In the genomic region with DNA sequence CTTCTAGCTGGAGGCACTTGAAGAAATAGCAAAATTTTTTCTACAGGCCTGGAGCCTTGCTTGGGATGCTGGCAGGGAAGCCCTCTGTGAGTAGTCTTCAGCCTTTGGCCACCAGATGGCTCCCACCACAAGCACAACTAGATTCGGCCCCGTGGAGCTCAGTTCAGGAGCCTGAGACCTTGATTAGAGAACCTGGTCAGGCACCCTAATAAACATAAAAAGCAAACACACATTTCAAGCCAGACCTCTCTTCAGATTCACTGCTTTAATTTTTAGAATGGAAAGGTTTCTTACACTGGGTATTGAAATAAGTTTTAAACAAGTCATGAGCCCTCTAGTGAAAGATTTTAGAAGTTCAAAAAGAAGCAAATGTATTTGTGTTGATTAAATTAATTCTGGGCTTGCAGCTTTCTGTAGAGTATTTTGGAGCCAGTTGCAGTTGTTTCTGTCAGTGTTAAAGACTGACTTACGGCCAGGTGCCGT, we compare ENCODE assay signal across 1 cellular context.
TF ChIP-seq lines count a peak whose summit lies in the region.

No MANE protein-coding gene starts in this region.

TF ChIP-seq in HepG2, 621 proteins besides CTCF, POLR2A, EP300 and RAD21 (continued from another document and continues in another):
- no peak for TF ChIP-seq ZNF253 (CRISPR knock-in tag; IDR thresholded peaks at IDR 0.05; ENCODE audit: borderline replicate concordance)
- no peak for TF ChIP-seq HOXA3 (CRISPR knock-in tag; IDR thresholded peaks at IDR 0.05)
- TF ChIP-seq ZNF343 (CRISPR knock-in tag; IDR thresholded peaks at IDR 0.05), result no peak
- no peak for TF ChIP-seq ZNF138 (CRISPR knock-in tag; IDR thresholded peaks at IDR 0.05; ENCODE audit: low read depth)
- TF ChIP-seq ISL2 (CRISPR knock-in tag; IDR thresholded peaks at IDR 0.05), result no peak
- TF ChIP-seq, protein P1, sequence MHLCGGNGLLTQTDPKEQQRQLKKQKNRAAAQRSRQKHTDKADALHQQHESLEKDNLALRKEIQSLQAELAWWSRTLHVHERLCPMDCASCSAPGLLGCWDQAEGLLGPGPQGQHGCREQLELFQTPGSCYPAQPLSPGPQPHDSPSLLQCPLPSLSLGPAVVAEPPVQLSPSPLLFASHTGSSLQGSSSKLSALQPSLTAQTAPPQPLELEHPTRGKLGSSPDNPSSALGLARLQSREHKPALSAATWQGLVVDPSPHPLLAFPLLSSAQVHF (CRISPR knock-in tag; IDR thresholded peaks at IDR 0.05), result no peak
- no peak for TF ChIP-seq ZFY (CRISPR knock-in tag; IDR thresholded peaks at IDR 0.05)
- TF ChIP-seq, protein P2, sequence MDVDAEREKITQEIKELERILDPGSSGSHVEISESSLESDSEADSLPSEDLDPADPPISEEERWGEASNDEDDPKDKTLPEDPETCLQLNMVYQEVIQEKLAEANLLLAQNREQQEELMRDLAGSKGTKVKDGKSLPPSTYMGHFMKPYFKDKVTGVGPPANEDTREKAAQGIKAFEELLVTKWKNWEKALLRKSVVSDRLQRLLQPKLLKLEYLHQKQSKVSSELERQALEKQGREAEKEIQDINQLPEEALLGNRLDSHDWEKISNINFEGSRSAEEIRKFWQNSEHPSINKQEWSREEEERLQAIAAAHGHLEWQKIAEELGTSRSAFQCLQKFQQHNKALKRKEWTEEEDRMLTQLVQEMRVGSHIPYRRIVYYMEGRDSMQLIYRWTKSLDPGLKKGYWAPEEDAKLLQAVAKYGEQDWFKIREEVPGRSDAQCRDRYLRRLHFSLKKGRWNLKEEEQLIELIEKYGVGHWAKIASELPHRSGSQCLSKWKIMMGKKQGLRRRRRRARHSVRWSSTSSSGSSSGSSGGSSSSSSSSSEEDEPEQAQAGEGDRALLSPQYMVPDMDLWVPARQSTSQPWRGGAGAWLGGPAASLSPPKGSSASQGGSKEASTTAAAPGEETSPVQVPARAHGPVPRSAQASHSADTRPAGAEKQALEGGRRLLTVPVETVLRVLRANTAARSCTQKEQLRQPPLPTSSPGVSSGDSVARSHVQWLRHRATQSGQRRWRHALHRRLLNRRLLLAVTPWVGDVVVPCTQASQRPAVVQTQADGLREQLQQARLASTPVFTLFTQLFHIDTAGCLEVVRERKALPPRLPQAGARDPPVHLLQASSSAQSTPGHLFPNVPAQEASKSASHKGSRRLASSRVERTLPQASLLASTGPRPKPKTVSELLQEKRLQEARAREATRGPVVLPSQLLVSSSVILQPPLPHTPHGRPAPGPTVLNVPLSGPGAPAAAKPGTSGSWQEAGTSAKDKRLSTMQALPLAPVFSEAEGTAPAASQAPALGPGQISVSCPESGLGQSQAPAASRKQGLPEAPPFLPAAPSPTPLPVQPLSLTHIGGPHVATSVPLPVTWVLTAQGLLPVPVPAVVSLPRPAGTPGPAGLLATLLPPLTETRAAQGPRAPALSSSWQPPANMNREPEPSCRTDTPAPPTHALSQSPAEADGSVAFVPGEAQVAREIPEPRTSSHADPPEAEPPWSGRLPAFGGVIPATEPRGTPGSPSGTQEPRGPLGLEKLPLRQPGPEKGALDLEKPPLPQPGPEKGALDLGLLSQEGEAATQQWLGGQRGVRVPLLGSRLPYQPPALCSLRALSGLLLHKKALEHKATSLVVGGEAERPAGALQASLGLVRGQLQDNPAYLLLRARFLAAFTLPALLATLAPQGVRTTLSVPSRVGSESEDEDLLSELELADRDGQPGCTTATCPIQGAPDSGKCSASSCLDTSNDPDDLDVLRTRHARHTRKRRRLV (CRISPR knock-in tag; IDR thresholded peaks at IDR 0.05), result no peak
- no peak for TF ChIP-seq ZMAT3 (CRISPR knock-in tag; conservative IDR thresholded peaks at IDR 0.05)
- no peak for TF ChIP-seq ZNF780A (CRISPR knock-in tag; IDR thresholded peaks at IDR 0.05)
- TF ChIP-seq, protein P3, sequence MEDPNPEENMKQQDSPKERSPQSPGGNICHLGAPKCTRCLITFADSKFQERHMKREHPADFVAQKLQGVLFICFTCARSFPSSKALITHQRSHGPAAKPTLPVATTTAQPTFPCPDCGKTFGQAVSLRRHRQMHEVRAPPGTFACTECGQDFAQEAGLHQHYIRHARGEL (CRISPR knock-in tag; IDR thresholded peaks at IDR 0.05), result no peak
- TF ChIP-seq MAFG (CRISPR knock-in tag; IDR thresholded peaks at IDR 0.05), result no peak
- TF ChIP-seq ZNF331 (CRISPR knock-in tag; IDR thresholded peaks at IDR 0.05), result 0 out of 2 replicates have a peak, but pooled peaks have one; percentile 8
- no peak for TF ChIP-seq JUNB (CRISPR knock-in tag; IDR thresholded peaks at IDR 0.05; ENCODE audit: borderline replicate concordance)
- TF ChIP-seq, protein P4, sequence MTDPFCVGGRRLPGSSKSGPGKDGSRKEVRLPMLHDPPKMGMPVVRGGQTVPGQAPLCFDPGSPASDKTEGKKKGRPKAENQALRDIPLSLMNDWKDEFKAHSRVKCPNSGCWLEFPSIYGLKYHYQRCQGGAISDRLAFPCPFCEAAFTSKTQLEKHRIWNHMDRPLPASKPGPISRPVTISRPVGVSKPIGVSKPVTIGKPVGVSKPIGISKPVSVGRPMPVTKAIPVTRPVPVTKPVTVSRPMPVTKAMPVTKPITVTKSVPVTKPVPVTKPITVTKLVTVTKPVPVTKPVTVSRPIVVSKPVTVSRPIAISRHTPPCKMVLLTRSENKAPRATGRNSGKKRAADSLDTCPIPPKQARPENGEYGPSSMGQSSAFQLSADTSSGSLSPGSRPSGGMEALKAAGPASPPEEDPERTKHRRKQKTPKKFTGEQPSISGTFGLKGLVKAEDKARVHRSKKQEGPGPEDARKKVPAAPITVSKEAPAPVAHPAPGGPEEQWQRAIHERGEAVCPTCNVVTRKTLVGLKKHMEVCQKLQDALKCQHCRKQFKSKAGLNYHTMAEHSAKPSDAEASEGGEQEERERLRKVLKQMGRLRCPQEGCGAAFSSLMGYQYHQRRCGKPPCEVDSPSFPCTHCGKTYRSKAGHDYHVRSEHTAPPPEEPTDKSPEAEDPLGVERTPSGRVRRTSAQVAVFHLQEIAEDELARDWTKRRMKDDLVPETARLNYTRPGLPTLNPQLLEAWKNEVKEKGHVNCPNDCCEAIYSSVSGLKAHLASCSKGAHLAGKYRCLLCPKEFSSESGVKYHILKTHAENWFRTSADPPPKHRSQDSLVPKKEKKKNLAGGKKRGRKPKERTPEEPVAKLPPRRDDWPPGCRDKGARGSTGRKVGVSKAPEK (CRISPR knock-in tag; IDR thresholded peaks at IDR 0.05; ENCODE audit: borderline replicate concordance), result no peak
- no peak for TF ChIP-seq ELF4 (CRISPR knock-in tag; IDR thresholded peaks at IDR 0.05; ENCODE audit: borderline replicate concordance)
- no peak for TF ChIP-seq ZNF724P (CRISPR knock-in tag; IDR thresholded peaks at IDR 0.05; ENCODE audit: borderline replicate concordance)
- no peak for TF ChIP-seq ZNF7 (CRISPR knock-in tag; IDR thresholded peaks at IDR 0.05)
- TF ChIP-seq, protein P5, sequence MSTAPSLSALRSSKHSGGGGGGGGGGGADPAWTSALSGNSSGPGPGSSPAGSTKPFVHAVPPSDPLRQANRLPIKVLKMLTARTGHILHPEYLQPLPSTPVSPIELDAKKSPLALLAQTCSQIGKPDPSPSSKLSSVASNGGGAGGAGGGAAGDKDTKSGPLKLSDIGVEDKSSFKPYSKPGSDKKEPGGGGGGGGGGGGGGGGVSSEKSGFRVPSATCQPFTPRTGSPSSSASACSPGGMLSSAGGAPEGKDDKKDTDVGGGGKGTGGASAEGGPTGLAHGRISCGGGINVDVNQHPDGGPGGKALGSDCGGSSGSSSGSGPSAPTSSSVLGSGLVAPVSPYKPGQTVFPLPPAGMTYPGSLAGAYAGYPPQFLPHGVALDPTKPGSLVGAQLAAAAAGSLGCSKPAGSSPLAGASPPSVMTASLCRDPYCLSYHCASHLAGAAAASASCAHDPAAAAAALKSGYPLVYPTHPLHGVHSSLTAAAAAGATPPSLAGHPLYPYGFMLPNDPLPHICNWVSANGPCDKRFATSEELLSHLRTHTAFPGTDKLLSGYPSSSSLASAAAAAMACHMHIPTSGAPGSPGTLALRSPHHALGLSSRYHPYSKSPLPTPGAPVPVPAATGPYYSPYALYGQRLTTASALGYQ (CRISPR knock-in tag; IDR thresholded peaks at IDR 0.05), result 0 out of 2 replicates have a peak, but pooled peaks have one; percentile 14
- peak; percentile 96 for TF ChIP-seq STAG1 (CRISPR knock-in tag; IDR thresholded peaks at IDR 0.05)
- TF ChIP-seq MIER3 (CRISPR knock-in tag; IDR thresholded peaks at IDR 0.05; ENCODE audit: borderline replicate concordance), result no peak
- TF ChIP-seq HNRNPH1 (optimal IDR thresholded peaks at IDR 0.05; ENCODE audit: low read depth, low read length), result no peak
- TF ChIP-seq, protein P6, sequence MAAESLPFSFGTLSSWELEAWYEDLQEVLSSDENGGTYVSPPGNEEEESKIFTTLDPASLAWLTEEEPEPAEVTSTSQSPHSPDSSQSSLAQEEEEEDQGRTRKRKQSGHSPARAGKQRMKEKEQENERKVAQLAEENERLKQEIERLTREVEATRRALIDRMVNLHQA (CRISPR knock-in tag; IDR thresholded peaks at IDR 0.05), result no peak
- no peak for TF ChIP-seq NR2F2 (IDR thresholded peaks at IDR 0.05; ENCODE audit: borderline replicate concordance, low read depth)
- no peak for TF ChIP-seq ZNF234 (CRISPR knock-in tag; conservative IDR thresholded peaks at IDR 0.05)
- 0 out of 2 replicates have a peak, but pooled peaks have one; percentile 33 for TF ChIP-seq SMAD3 (CRISPR knock-in tag; IDR thresholded peaks at IDR 0.05)
- TF ChIP-seq ZNF124 (CRISPR knock-in tag; IDR thresholded peaks at IDR 0.05), result no peak
- TF ChIP-seq ZFX (CRISPR knock-in tag; IDR thresholded peaks at IDR 0.05; ENCODE audit: low read depth), result 0 out of 2 replicates have a peak, but pooled peaks have one; percentile 32
- TF ChIP-seq ZNF180 (CRISPR knock-in tag; IDR thresholded peaks at IDR 0.05; ENCODE audit: borderline replicate concordance, low read depth), result no peak
- TF ChIP-seq ZNF878 (CRISPR knock-in tag; IDR thresholded peaks at IDR 0.05), result no peak
- TF ChIP-seq NFIB (CRISPR knock-in tag; IDR thresholded peaks at IDR 0.05; ENCODE audit: borderline replicate concordance), result no peak
- peak; percentile 44; the same call in 1 of the 2 replicates for TF ChIP-seq ERF (CRISPR knock-in tag; IDR thresholded peaks at IDR 0.05)
- TF ChIP-seq TAF1 (CRISPR knock-in tag; IDR thresholded peaks at IDR 0.05), result no peak
- TF ChIP-seq, protein P7, sequence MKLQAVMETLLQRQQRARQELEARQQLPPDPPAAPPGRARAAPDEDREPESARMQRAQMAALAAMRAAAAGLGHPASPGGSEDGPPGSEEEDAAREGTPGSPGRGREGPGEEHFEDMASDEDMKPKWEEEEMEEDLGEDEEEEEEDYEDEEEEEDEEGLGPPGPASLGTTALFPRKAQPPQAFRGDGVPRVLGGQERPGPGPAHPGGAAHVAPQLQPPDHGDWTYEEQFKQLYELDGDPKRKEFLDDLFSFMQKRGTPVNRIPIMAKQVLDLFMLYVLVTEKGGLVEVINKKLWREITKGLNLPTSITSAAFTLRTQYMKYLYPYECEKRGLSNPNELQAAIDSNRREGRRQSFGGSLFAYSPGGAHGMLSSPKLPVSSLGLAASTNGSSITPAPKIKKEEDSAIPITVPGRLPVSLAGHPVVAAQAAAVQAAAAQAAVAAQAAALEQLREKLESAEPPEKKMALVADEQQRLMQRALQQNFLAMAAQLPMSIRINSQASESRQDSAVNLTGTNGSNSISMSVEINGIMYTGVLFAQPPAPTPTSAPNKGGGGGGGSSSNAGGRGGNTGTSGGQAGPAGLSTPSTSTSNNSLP (IDR thresholded peaks at IDR 0.05; ENCODE audit: low read depth, low read length), result peak; percentile 43; the same call in 1 of the 2 replicates
- TF ChIP-seq, protein P8, sequence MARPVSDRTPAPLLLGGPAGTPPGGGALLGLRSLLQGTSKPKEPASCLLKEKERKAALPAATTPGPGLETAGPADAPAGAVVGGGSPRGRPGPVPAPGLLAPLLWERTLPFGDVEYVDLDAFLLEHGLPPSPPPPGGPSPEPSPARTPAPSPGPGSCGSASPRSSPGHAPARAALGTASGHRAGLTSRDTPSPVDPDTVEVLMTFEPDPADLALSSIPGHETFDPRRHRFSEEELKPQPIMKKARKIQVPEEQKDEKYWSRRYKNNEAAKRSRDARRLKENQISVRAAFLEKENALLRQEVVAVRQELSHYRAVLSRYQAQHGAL (CRISPR knock-in tag; IDR thresholded peaks at IDR 0.05; ENCODE audit: not compliant biosample characterization), result no peak
- no peak for TF ChIP-seq ZEB1 (IDR thresholded peaks at IDR 0.05; ENCODE audit: insufficient replicate concordance, low read depth)
- no peak for TF ChIP-seq ZNF570 (CRISPR knock-in tag; IDR thresholded peaks at IDR 0.05; ENCODE audit: borderline replicate concordance)
- TF ChIP-seq IRF2 (CRISPR knock-in tag; IDR thresholded peaks at IDR 0.05), result 0 out of 2 replicates have a peak, but pooled peaks have one; percentile 31
- no peak for TF ChIP-seq EED (CRISPR knock-in tag; IDR thresholded peaks at IDR 0.05)
- TF ChIP-seq AHR (CRISPR knock-in tag; IDR thresholded peaks at IDR 0.05), result no peak
- TF ChIP-seq JUND (CRISPR knock-in tag; IDR thresholded peaks at IDR 0.05), result no peak
- TF ChIP-seq ZNF652 (CRISPR knock-in tag; IDR thresholded peaks at IDR 0.05; ENCODE audit: borderline replicate concordance, low read depth), result no peak
- no peak for TF ChIP-seq ESRRA (CRISPR knock-in tag; IDR thresholded peaks at IDR 0.05; ENCODE audit: low read depth)
- TF ChIP-seq SMARCC2 (IDR thresholded peaks at IDR 0.05), result no peak
- TF ChIP-seq MED8 (CRISPR knock-in tag; IDR thresholded peaks at IDR 0.05; ENCODE audit: insufficient replicate concordance), result no peak
- no peak for TF ChIP-seq HNF4A (CRISPR knock-in tag; IDR thresholded peaks at IDR 0.05)
- peak; percentile 39; the same call in 1 of the 2 replicates for TF ChIP-seq SALL1 (CRISPR knock-in tag; IDR thresholded peaks at IDR 0.05)
- TF ChIP-seq ZNF567 (CRISPR knock-in tag; IDR thresholded peaks at IDR 0.05; ENCODE audit: borderline replicate concordance), result no peak
- TF ChIP-seq ZNF230 (CRISPR knock-in tag; IDR thresholded peaks at IDR 0.05), result no peak
- TF ChIP-seq, protein P9, sequence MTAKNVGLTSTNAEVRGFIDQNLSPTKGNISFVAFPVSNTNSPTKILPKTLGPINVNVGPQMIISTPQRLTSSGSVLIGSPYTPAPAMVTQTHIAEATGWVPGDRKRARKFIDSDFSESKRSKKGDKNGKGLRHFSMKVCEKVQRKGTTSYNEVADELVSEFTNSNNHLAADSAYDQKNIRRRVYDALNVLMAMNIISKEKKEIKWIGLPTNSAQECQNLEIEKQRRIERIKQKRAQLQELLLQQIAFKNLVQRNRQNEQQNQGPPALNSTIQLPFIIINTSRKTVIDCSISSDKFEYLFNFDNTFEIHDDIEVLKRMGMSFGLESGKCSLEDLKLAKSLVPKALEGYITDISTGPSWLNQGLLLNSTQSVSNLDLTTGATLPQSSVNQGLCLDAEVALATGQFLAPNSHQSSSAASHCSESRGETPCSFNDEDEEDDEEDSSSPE (CRISPR knock-in tag; IDR thresholded peaks at IDR 0.05), result no peak
- TF ChIP-seq NRL (CRISPR knock-in tag; IDR thresholded peaks at IDR 0.05; ENCODE audit: borderline replicate concordance), result no peak
- TF ChIP-seq CAMTA2 (CRISPR knock-in tag; IDR thresholded peaks at IDR 0.05; ENCODE audit: borderline replicate concordance), result no peak
- TF ChIP-seq KLF16 (CRISPR knock-in tag; IDR thresholded peaks at IDR 0.05), result peak in 1 of 2 experiments; percentile 59; a peak in 1 of 4 replicates
- TF ChIP-seq ZNF382 (CRISPR knock-in tag; IDR thresholded peaks at IDR 0.05; ENCODE audit: borderline replicate concordance), result no peak
- no peak for TF ChIP-seq ZNF577 (CRISPR knock-in tag; IDR thresholded peaks at IDR 0.05; ENCODE audit: borderline replicate concordance, low read depth)
- TF ChIP-seq FOXA1 (IDR thresholded peaks at IDR 0.05), result no peak
- no peak for TF ChIP-seq FOXA1 (CRISPR knock-in tag; IDR thresholded peaks at IDR 0.05)
- TF ChIP-seq ELF3 (CRISPR knock-in tag; IDR thresholded peaks at IDR 0.05), result 0 out of 2 replicates have a peak, but pooled peaks have one; percentile 36
- no peak for TF ChIP-seq ZKSCAN5 (CRISPR knock-in tag; IDR thresholded peaks at IDR 0.05)
- no peak for TF ChIP-seq RFXAP (CRISPR knock-in tag; IDR thresholded peaks at IDR 0.05; ENCODE audit: borderline replicate concordance)
- TF ChIP-seq PHF20 (CRISPR knock-in tag; IDR thresholded peaks at IDR 0.05), result no peak
